In the genomic region with DNA sequence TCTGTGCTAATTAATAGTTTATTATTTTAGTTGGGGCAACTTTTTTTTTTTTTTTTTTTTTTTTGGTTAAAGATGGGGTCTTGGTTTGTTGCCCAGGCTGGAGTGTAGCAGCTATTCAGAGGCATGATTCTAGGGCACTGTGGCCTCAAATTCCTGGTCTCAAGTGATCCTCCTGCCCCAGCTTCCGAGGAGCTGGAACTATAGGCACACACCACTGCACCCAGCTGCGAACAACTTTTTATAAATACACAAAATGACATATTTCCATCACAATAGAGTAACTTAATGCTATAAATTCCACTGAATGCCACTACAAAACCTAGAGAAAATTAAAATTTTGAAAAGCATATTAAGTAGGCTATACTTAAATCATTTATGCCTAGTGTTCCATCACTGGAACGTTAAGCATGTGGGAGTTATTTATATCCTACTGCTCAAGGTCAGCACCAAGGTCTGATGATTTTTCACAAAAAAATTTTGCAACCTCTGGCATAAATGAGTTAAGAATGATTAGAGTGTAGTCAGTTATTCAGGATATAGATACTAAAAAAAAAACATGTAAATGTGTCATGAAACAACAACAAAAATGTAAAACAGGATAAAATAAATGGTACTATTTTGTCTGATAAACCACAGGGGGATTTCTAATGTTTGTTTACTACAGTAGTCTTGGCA, we compare ENCODE assay signal across 22 cellular contexts. TPM values are rescaled to one million over a fixed set of nuclear protein-coding genes. Genes with fewer than 3 reads are reported as not detected.
DNase-seq lines count a peak whose midpoint lies in the region; ATAC-seq and TF ChIP-seq lines count a peak whose summit lies in the region.
"Had no signal": no experiment of that assay in that cellular context is flagged by ENCODE, and none has a peak within 500 bp of the region (broad histone marks: within the 10 kb centered on the region; RNA-seq: fewer than 3 reads in every experiment).

No MANE protein-coding gene starts in this region.

- H3K36me3 Mint-ChIP-seq in stimulated activated effector memory CD8-positive, alpha-beta T cell treated with anti-CD3 and anti-CD28 coated beads, Interleukin-12 subunit alpha, Interleukin-12 subunit beta, amount 100 ng/mL, for 72 hours, result peaks cover 100% of the 10 kb centered on the region

- peak; percentile 14 for DNase-seq in GM04504 (ENCODE audit: low read depth)
- DNase-seq in fibroblast of mammary gland (ENCODE audit: low read depth), result peak; percentile 23
- DNase-seq in renal cortical epithelial cell (ENCODE audit: low read depth), result peak; percentile 23
- DNase-seq in stimulated activated effector memory CD8-positive, alpha-beta T cell treated with anti-CD3 and anti-CD28 coated beads, Interleukin-12 subunit alpha, Interleukin-12 subunit beta, amount 100 ng/mL, for 72 hours (ENCODE audit: low spot score in 2 of 2), result no peak
- no peak for DNase-seq in islet precursor cell
- DNase-seq in nucleus accumbens (lab: John Stamatoyannopoulos, UW), result no peak
- DNase-seq: activated CD4-positive, alpha-beta T cell treated with anti-CD3 and anti-CD28 coated beads, Interleukin-2, amount 50 U/mL, for 1 hour; activated CD8-positive, alpha-beta memory T cell treated with anti-CD3 and anti-CD28 coated beads, Interleukin-2, amount 50 U/mL, for 48 hours; Caco-2; endodermal cell; mucosa of descending colon; NCI-H1436; NCI-H526; SHP77; stimulated activated CD4-positive, alpha-beta T cell treated with anti-CD3 and anti-CD28 coated beads, Interleukin-2, amount 100 ng/mL, for 24 hours; stimulated activated naive CD8-positive, alpha-beta T cell treated with anti-CD3 and anti-CD28 coated beads, Interleukin-15, Interleukin-2, amounts not matched to agents 100 U/mL and 50 U/mL, for 24 hours; T-cell; transverse colon had no signal

- no peaks in the 10 kb centered on the region for H3K9me3 Mint-ChIP-seq in stimulated activated effector memory CD8-positive, alpha-beta T cell treated with anti-CD3 and anti-CD28 coated beads, Interleukin-12 subunit alpha, Interleukin-12 subunit beta, amount 100 ng/mL, for 72 hours
- H3K9me3 Mint-ChIP-seq: endodermal cell, T-cell had no signal

- no peak overlapping the region for H3K27ac Mint-ChIP-seq in stimulated activated effector memory CD8-positive, alpha-beta T cell treated with anti-CD3 and anti-CD28 coated beads, Interleukin-12 subunit alpha, Interleukin-12 subunit beta, amount 100 ng/mL, for 72 hours
- H3K27ac Mint-ChIP-seq: B cell, endodermal cell, T-cell had no signal

- no peak overlapping the region for H3K4me3 Mint-ChIP-seq in stimulated activated effector memory CD8-positive, alpha-beta T cell treated with anti-CD3 and anti-CD28 coated beads, Interleukin-12 subunit alpha, Interleukin-12 subunit beta, amount 100 ng/mL, for 72 hours
- H3K4me3 Mint-ChIP-seq: B cell, endodermal cell, T-cell had no signal

- H3K4me3 ChIP-seq in fibroblast of mammary gland (ENCODE audit: control insufficient read depth, low read depth, low read length), result no peak overlapping the region
- H3K4me3 ChIP-seq: mucosa of descending colon, transverse colon had no signal

- TF ChIP-seq CTCF in fibroblast of mammary gland (conservative IDR thresholded peaks at IDR 0.05; ENCODE audit: control insufficient read depth, insufficient read depth, low read depth, low read length), result no peak

- ATAC-seq in SK-N-SH treated with all-trans-retinoic acid at 6 μM for 48 hours, result peak; percentile 59
- ATAC-seq in stimulated activated effector memory CD8-positive, alpha-beta T cell treated with anti-CD3 and anti-CD28 coated beads, Interleukin-12 subunit alpha, Interleukin-12 subunit beta, amount 100 ng/mL, for 72 hours, result no peak
- ATAC-seq: left lobe of liver; mucosa of descending colon; sciatic nerve; stimulated activated naive CD8-positive, alpha-beta T cell treated with anti-CD3 and anti-CD28 coated beads, Interleukin-15, Interleukin-2, amounts not matched to agents 100 U/mL and 50 U/mL, for 24 hours; T-cell had no signal

- no peaks in the 10 kb centered on the region for H3K4me1 Mint-ChIP-seq in stimulated activated effector memory CD8-positive, alpha-beta T cell treated with anti-CD3 and anti-CD28 coated beads, Interleukin-12 subunit alpha, Interleukin-12 subunit beta, amount 100 ng/mL, for 72 hours
- H3K4me1 Mint-ChIP-seq: B cell, endodermal cell, T-cell had no signal

TF ChIP-seq in SK-N-SH treated with all-trans-retinoic acid at 6 μM for 48 hours, 23 proteins besides CTCF, POLR2A, EP300 and RAD21:
- TF ChIP-seq ESRRG (CRISPR knock-in tag; IDR thresholded peaks at IDR 0.05) (no peak), ISL1 (CRISPR knock-in tag; IDR thresholded peaks at IDR 0.05) (peak; percentile 23; the same call in 1 of the 2 replicates)

RNA-seq across cellular contexts. Expression of gene GFPT1, which starts 46.8 kb away (rescaled TPM):
- total RNA-seq in renal cortical epithelial cell, result 65.3 and 74.3 TPM in 2 replicates

Comparison
In these comparisons a context has a peak if more than half of its experiments do, and no peak if none do; other contexts are left out.
1. DNase-seq: peak in GM04504 (single experiment), fibroblast of mammary gland (single experiment) and renal cortical epithelial cell (single experiment); none in stimulated activated effector memory CD8-positive, alpha-beta T cell treated with anti-CD3 and anti-CD28 coated beads, Interleukin-12 subunit alpha, Interleukin-12 subunit beta, amount 100 ng/mL, for 72 hours (0 of 2), islet precursor cell (single experiment) and nucleus accumbens (0 of 56).